In the genomic region with DNA sequence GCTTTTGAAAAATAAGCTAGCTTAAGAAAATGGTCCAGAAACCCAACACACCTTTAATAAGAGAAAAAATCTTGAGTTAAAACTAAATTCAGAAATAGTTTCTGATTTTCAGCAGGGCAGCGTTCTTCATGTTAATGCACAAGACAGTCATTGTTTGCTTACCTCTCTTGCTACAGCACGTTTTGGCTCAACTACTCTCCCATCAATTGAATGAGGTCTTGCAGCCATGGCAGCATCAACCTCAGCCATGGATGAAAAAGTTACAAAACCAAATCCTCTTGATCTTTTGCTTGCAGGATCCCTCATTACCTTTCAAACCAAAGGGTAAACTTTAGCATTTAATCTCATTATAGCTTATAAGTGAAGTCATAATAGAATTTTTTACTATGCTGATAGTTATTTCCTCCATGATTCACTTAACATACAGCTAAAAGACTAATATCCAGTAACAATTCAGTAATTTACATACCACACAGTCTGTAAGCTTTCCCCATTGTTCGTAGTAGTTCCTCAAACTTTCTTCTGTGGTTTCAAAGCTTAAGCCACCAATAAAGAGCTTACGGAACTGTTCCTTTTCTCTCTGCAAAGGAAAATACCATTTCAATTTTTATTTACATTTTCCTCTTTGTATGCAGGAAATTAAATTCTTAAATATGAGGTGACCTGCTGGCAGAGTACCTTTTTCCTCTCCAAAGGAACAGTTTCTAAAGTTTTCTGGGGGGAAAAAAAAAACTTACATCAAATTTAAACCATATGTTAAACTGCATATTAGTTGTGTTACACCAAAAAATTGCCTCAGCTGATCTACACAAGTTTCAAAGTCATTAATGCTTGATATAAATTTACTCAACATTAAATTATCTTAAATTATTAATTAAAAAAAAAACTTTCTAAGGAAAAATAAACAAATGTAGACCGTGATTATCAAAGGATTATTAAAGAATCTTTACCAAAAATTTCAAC, we compare ENCODE assay signal across 8 cellular contexts. TPM values are rescaled to one million over a fixed set of nuclear protein-coding genes. Genes with fewer than 3 reads are reported as not detected.
A peak's percentile ranks its signal among the peaks of the same experiment; 100 is the strongest.
DNase-seq lines count a peak whose midpoint lies in the region; ATAC-seq, FAIRE-seq and TF ChIP-seq lines count a peak whose summit lies in the region.

No MANE protein-coding gene starts in this region.

- POLR2A ChIA-PET in OCI-LY7 (lab: Charles Lee): interaction anchor here (0.6 to 4.4 kb wide), 13 partner anchors 9 to 230 kb away, joined by 3 to 26 read pairs (median 4); no protein-coding TSS in a partner anchor

- H3K9me2 ChIP-seq in OCI-LY7 (ENCODE audit: insufficient read depth, low read length): no peaks in the 10 kb centered on the region

- peaks cover 89% of the 10 kb centered on the region for H3K79me2 ChIP-seq in OCI-LY7 (ENCODE audit: insufficient read depth, low read depth, low read length)

- H3K9me3 ChIP-seq in OCI-LY7 (ENCODE audit: low read length) (no peaks in the 10 kb centered on the region), prostate gland (no peaks in the 10 kb centered on the region)

- H3K4me3 ChIP-seq in OCI-LY7 (ENCODE audit: low read depth, low read length, poor library complexity, severe bottlenecking) (peak overlapping the region; percentile 99), prostate gland (peak overlapping the region; percentile 93 to 99)

- no peaks in the 10 kb centered on the region for H3K9me3 Mint-ChIP-seq in endothelial cell (ENCODE audit: unreplicated experiment)

- FAIRE-seq in GM12891 (lab: Jason Lieb, UNC): no peak

- peak overlapping the region; percentile 30 for H3K27ac Mint-ChIP-seq in endothelial cell (ENCODE audit: unreplicated experiment)

- 8% methylated on average over 5 of the region's 5 CpGs for WGBS in prostate gland

- peak overlapping the region; percentile 93 for H3K4me2 ChIP-seq in OCI-LY7 (ENCODE audit: low read length)

- peaks cover 78% of the 10 kb centered on the region for H3K36me3 Mint-ChIP-seq in endothelial cell (ENCODE audit: low read depth, unreplicated experiment)

- peak overlapping the region; percentile 100 for H3K4me3 Mint-ChIP-seq in endothelial cell (ENCODE audit: unreplicated experiment)

- peak overlapping the region; percentile 9 for H3K27ac ChIP-seq in OCI-LY7 (ENCODE audit: low read depth, low read length, poor library complexity, severe bottlenecking)
- no peak overlapping the region for H3K27ac ChIP-seq in prostate gland

- no peak for DNase-seq in GM12891 (ENCODE audit: insufficient read length, low spot score)
- peak; percentile 58 for DNase-seq in OCI-LY7 (ENCODE audit: low spot score)
- DNase-seq in endothelial cell (ENCODE audit: low spot score): no peak
- DNase-seq in prostate gland (ENCODE audit: low spot score): no peak
- no peak for DNase-seq in cerebellar cortex (ENCODE audit: low spot score)
- DNase-seq in AG08395 (ENCODE audit: low spot score): no peak
- no peak for DNase-seq in UCSD-AML1 (lab: John Stamatoyannopoulos, UW; ENCODE audit: unreplicated experiment)

- H3K27me3 Mint-ChIP-seq in endothelial cell (ENCODE audit: unreplicated experiment): peaks cover 34% of the 10 kb centered on the region

- no peak; the same call in 1 of the 2 replicates for TF ChIP-seq POLR2A in GM12891 (IDR thresholded peaks at IDR 0.05; ENCODE audit: low read depth, low read length)
- no peak for TF ChIP-seq POLR2A in prostate gland (IDR thresholded peaks at IDR 0.05)

- intact Hi-C loops in OCI-LY7 (cut with micrococcal nuclease; ENCODE audit: unreplicated experiment) (loop anchor here (2.0 kb wide), 1 partner anchor 107 kb away; no protein-coding TSS in a partner anchor), prostate gland (cut with DNase I) (no loop called here)

- CTCF ChIA-PET in OCI-LY7 (lab: Charles Lee; ENCODE audit: unreplicated experiment): interaction anchor here (0.6 to 1.8 kb wide), 3 partner anchors 46 to 116 kb away, joined by 3 to 4 read pairs (median 3); partner anchors contain the start of gene NFE2L3

- peaks cover 67% of the 10 kb centered on the region for H3K4me1 Mint-ChIP-seq in endothelial cell (ENCODE audit: unreplicated experiment)

- H3K27me3 ChIP-seq in prostate gland (replicated peaks; ENCODE audit: insufficient read depth): no peaks in the 10 kb centered on the region

- H2AFZ ChIP-seq in OCI-LY7 (ENCODE audit: low read length): no peak overlapping the region

- TSS peak; percentile 63 for BruUV-seq in OCI-LY7 (replicated peaks; lab: Mats Ljungman, UMichigan)

- peaks cover 87% of the 10 kb centered on the region for H3K36me3 ChIP-seq in OCI-LY7 (ENCODE audit: insufficient read depth, low read length)
- H3K36me3 ChIP-seq in prostate gland: peaks cover 0 to 7% of the 10 kb centered on the region in 2 donors

- no peak for ATAC-seq in HG02610 (IDR thresholded peaks at IDR 0.05; ENCODE audit: unreplicated experiment)

- TF ChIP-seq CTCF in OCI-LY7 (conservative IDR thresholded peaks at IDR 0.05; ENCODE audit: low read length) (no peak), endothelial cell (IDR thresholded peaks at IDR 0.05; ENCODE audit: unreplicated experiment) (no peak), prostate gland (IDR thresholded peaks at IDR 0.05) (no peak)

- peaks cover 70% of the 10 kb centered on the region for H4K20me1 ChIP-seq in OCI-LY7 (ENCODE audit: insufficient read depth, low read length)

- peaks cover 50% of the 10 kb centered on the region for H3K4me1 ChIP-seq in OCI-LY7 (ENCODE audit: insufficient read depth, low read length, poor library complexity, severe bottlenecking)
- H3K4me1 ChIP-seq in prostate gland (replicated peaks): peaks cover 11% of the 10 kb centered on the region

TF ChIP-seq in GM12891, 5 proteins besides CTCF, POLR2A, EP300 and RAD21:
- TF ChIP-seq POLR2AphosphoS5 (IDR thresholded peaks at IDR 0.05; ENCODE audit: low read depth, low read length): no peak; the same call in 1 of the 2 replicates
- TF ChIP-seq SPI1 (IDR thresholded peaks at IDR 0.05; ENCODE audit: low read depth, low read length): peak; percentile 69

RNA-seq across cellular contexts. Expression of gene HNRNPA2B1, which starts 3.1 kb away (rescaled TPM):
- polyA plus RNA-seq in GM12891 (2012; ENCODE audit: low read depth, missing spikeins): 848 TPM
- 258 and 406 TPM in 2 replicates for total RNA-seq in OCI-LY7 (2014; rRNA removed; shearing (Covaris generic))
- total RNA-seq in OCI-LY7 (2022) (1,014 and 1,090 TPM in 2 replicates), endothelial cell (ENCODE audit: unreplicated experiment) (623 TPM), prostate gland (100 to 1,000 TPM; 185 to 189 TPM)

RNA-seq across cellular contexts. Expression of gene CBX3, which starts 4.1 kb away (rescaled TPM):
- polyA plus RNA-seq in GM12891 (2012; ENCODE audit: low read depth, missing spikeins): 172 TPM
- total RNA-seq in OCI-LY7 (2014; rRNA removed; shearing (Covaris generic)): 252 and 259 TPM in 2 replicates
- total RNA-seq in OCI-LY7 (2022): 350 and 364 TPM in 2 replicates
- total RNA-seq in endothelial cell (ENCODE audit: unreplicated experiment): 146 TPM
- total RNA-seq in prostate gland: 10 to 100 TPM; 51.6 to 75.3 TPM

RNA-seq across cellular contexts. Expression of gene NFE2L3, which starts 45.4 kb away (rescaled TPM):
- 7.2 TPM for polyA plus RNA-seq in GM12891 (2012; ENCODE audit: low read depth, missing spikeins)
- total RNA-seq in OCI-LY7 (2014; rRNA removed; shearing (Covaris generic)): 10.7 and 13.3 TPM in 2 replicates
- 12.3 and 12.6 TPM in 2 replicates for total RNA-seq in OCI-LY7 (2022)
- 2.8 TPM for total RNA-seq in endothelial cell (ENCODE audit: unreplicated experiment)
- 1 to 10 TPM; 2.0 to 4.3 TPM for total RNA-seq in prostate gland
